Comparison of ENCODE assay signal across 12 cellular contexts in genomic region chr5:68419637-68420452, GRCh38.
DNase-seq lines count a peak whose midpoint lies in the region; ATAC-seq and TF ChIP-seq lines count a peak whose summit lies in the region.
"Had no signal": no experiment of that assay in that cellular context is flagged by ENCODE, and none has a peak within 500 bp of the region (broad histone marks: within the 10 kb centered on the region; RNA-seq: fewer than 3 reads in every experiment).

No MANE protein-coding gene starts in this region.

- no peak overlapping the region for H3K4me3 ChIP-seq in body of pancreas
- no peak overlapping the region for H3K4me3 ChIP-seq in mesendoderm (ENCODE audit: low read length)

- no peak overlapping the region for H2BK5ac ChIP-seq in mesendoderm (ENCODE audit: low read length)

- no peak overlapping the region for H2BK120ac ChIP-seq in mesendoderm (ENCODE audit: low read depth, low read length)

- H3K27me3 Mint-ChIP-seq in activated CD4-positive, alpha-beta memory T cell treated with anti-CD3 and anti-CD28 coated beads, Interleukin-2, amount 10 ng/mL, durations not matched to agents 7 days and 5 days = no peaks in the 10 kb centered on the region

- H3K27ac ChIP-seq in 22Rv1 = peak overlapping the region; percentile 75
- no peak overlapping the region for H3K27ac ChIP-seq in body of pancreas
- H3K27ac ChIP-seq in mesendoderm (ENCODE audit: low read depth, low read length) = no peak overlapping the region
- H3K27ac ChIP-seq: HL-60 had no signal

- no peaks in the 10 kb centered on the region for H3K9me3 ChIP-seq in body of pancreas

- H3K27me3 ChIP-seq in body of pancreas (no peaks in the 10 kb centered on the region), mesendoderm (ENCODE audit: insufficient read depth, low read length, poor library complexity) (no peaks in the 10 kb centered on the region)

- H3K23ac ChIP-seq in mesendoderm (ENCODE audit: low read length) = no peak overlapping the region

- H3K4me2 ChIP-seq in mesendoderm (ENCODE audit: low read length) = no peak overlapping the region

- no peak overlapping the region for H2BK15ac ChIP-seq in mesendoderm (replicated peaks; ENCODE audit: low read depth)

- peak overlapping the region; percentile 11 for H3K56ac ChIP-seq in mesendoderm (ENCODE audit: low read length)

- no peak for TF ChIP-seq CTCF in 22Rv1 (IDR thresholded peaks at IDR 0.05)
- TF ChIP-seq CTCF in body of pancreas (IDR thresholded peaks at IDR 0.05) = no peak

- H3K4me1 ChIP-seq in body of pancreas (peaks cover 8% of the 10 kb centered on the region), mesendoderm (ENCODE audit: control insufficient read depth, low read depth, low read length) (no peaks in the 10 kb centered on the region)

- no peak overlapping the region for H4K8ac ChIP-seq in mesendoderm (ENCODE audit: low read depth, low read length)

- H3K36me3 ChIP-seq in body of pancreas (replicated peaks in 1 of 2; ENCODE audit: insufficient read depth in 1 of 2, low read depth in 2 of 2) (no peaks in the 10 kb centered on the region), mesendoderm (ENCODE audit: control insufficient read depth, insufficient read depth, low read length) (no peaks in the 10 kb centered on the region)

- H3K79me2 ChIP-seq in mesendoderm (ENCODE audit: control insufficient read depth, insufficient read depth, low read length) = no peaks in the 10 kb centered on the region

- no peak overlapping the region for H3K9ac ChIP-seq in mesendoderm (ENCODE audit: low read length)

- no peaks in the 10 kb centered on the region for H3K79me1 ChIP-seq in mesendoderm (ENCODE audit: low read length)

- ATAC-seq in body of pancreas = peak; percentile 69
- no peak for ATAC-seq in HG02623 (IDR thresholded peaks at IDR 0.05; ENCODE audit: unreplicated experiment)
- ATAC-seq: activated T-cell treated with anti-CD3 and anti-CD28 coated beads, Interleukin-2, amount 50 U/mL, for 4 hours; stimulated activated naive CD8-positive, alpha-beta T cell treated with anti-CD3 and anti-CD28 coated beads, Interleukin-15, Interleukin-2, amounts not matched to agents 100 U/mL and 50 U/mL, for 24 hours had no signal

- H3K4ac ChIP-seq in mesendoderm (ENCODE audit: low read depth, low read length) = peak overlapping the region; percentile 21

- H3K36me3 Mint-ChIP-seq in activated CD4-positive, alpha-beta memory T cell treated with anti-CD3 and anti-CD28 coated beads, Interleukin-2, amount 10 ng/mL, durations not matched to agents 7 days and 5 days (ENCODE audit: low read depth) = no peaks in the 10 kb centered on the region

- DNase-seq in HUDEP-2 (lab: John Stamatoyannopoulos, UW; ENCODE audit: unreplicated experiment in 76 of 76) (peak in 51 of 76 experiments; percentile 6 to 82 (median 36)), body of pancreas (peak in 1 of 4 donors; percentile 31), mesendoderm (no peak)
- no peak for DNase-seq in activated CD4-positive, alpha-beta memory T cell treated with anti-CD3 and anti-CD28 coated beads, Interleukin-2, amount 10 ng/mL, durations not matched to agents 7 days and 5 days
- DNase-seq in stimulated activated naive CD4-positive, alpha-beta T cell (lab: John Stamatoyannopoulos, UW) = no peak
- no peak for DNase-seq in NK-92 treated with Interleukin-12 subunit alpha and Interleukin-12 subunit beta, amount 100 ng/mL, for 24 hours (lab: John Stamatoyannopoulos, UW)
- DNase-seq: activated T-cell treated with anti-CD3 and anti-CD28 coated beads, Interleukin-2, amount 50 U/mL, for 4 hours; occipital lobe; stimulated activated naive CD8-positive, alpha-beta T cell treated with anti-CD3 and anti-CD28 coated beads, Interleukin-15, Interleukin-2, amounts not matched to agents 100 U/mL and 50 U/mL, for 24 hours had no signal

- CTCF ChIA-PET in activated CD4-positive, alpha-beta memory T cell treated with anti-CD3 and anti-CD28 coated beads, Interleukin-2, amount 10 ng/mL, durations not matched to agents 7 days and 5 days (lab: Charles Lee) = interaction anchor here (1.2 kb wide), 1 partner anchor 15 kb away, joined by 3 read pairs; no protein-coding TSS in a partner anchor

- H3K27ac Mint-ChIP-seq in activated CD4-positive, alpha-beta memory T cell treated with anti-CD3 and anti-CD28 coated beads, Interleukin-2, amount 10 ng/mL, durations not matched to agents 7 days and 5 days = no peak overlapping the region

- no peak for TF ChIP-seq POLR2A in body of pancreas (IDR thresholded peaks at IDR 0.05)

- no peak overlapping the region for H3K4me3 Mint-ChIP-seq in activated CD4-positive, alpha-beta memory T cell treated with anti-CD3 and anti-CD28 coated beads, Interleukin-2, amount 10 ng/mL, durations not matched to agents 7 days and 5 days
- H3K4me3 Mint-ChIP-seq: activated T-cell treated with anti-CD3 and anti-CD28 coated beads, Interleukin-2, amount 50 U/mL, for 4 hours had no signal

- WGBS in body of pancreas, 2 donors = 49 to 56% methylated on average over 7 to 8 of the region's 8 CpGs
- WGBS in mesendoderm (ENCODE audit: extremely low coverage, insufficient coverage, low lambda C conversion rate) = no CpG with 5 or more reads among the region's 8 CpGs

- intact Hi-C loops in body of pancreas (cut with DNase I) = no loop called here

- peaks cover 21% of the 10 kb centered on the region for H3K4me1 Mint-ChIP-seq in activated CD4-positive, alpha-beta memory T cell treated with anti-CD3 and anti-CD28 coated beads, Interleukin-2, amount 10 ng/mL, durations not matched to agents 7 days and 5 days

- H2AK5ac ChIP-seq in mesendoderm (ENCODE audit: low read length) = no peak overlapping the region

- H4K5ac ChIP-seq in mesendoderm (ENCODE audit: low read length) = no peak overlapping the region

- no peak overlapping the region for H3K18ac ChIP-seq in mesendoderm (ENCODE audit: low read length)

- POLR2A ChIA-PET in activated CD4-positive, alpha-beta memory T cell treated with anti-CD3 and anti-CD28 coated beads, Interleukin-2, amount 10 ng/mL, durations not matched to agents 7 days and 5 days (lab: Charles Lee) = interaction anchor here (1.2 kb wide), 1 partner anchor 13 kb away, joined by 4 read pairs; no protein-coding TSS in a partner anchor

- peaks cover 2% of the 10 kb centered on the region for H3K9me3 Mint-ChIP-seq in activated CD4-positive, alpha-beta memory T cell treated with anti-CD3 and anti-CD28 coated beads, Interleukin-2, amount 10 ng/mL, durations not matched to agents 7 days and 5 days
- H3K9me3 Mint-ChIP-seq: activated T-cell treated with anti-CD3 and anti-CD28 coated beads, Interleukin-2, amount 50 U/mL, for 4 hours had no signal

Comparison
In these comparisons a context has a peak if more than half of its experiments do, and no peak if none do; other contexts are left out.
1. DNase-seq: peak in HUDEP-2 (51 of 76); none in mesendoderm (single experiment), activated CD4-positive, alpha-beta memory T cell treated with anti-CD3 and anti-CD28 coated beads, Interleukin-2, amount 10 ng/mL, durations not matched to agents 7 days and 5 days (single experiment), stimulated activated naive CD4-positive, alpha-beta T cell (0 of 6) and NK-92 treated with Interleukin-12 subunit alpha and Interleukin-12 subunit beta, amount 100 ng/mL, for 24 hours (single experiment).